ENCODE assay signal across 8 cellular contexts in genomic region chr11:114059984-114060401, GRCh38. TPM values are rescaled to one million over a fixed set of nuclear protein-coding genes. Genes with fewer than 3 reads are reported as not detected.
DNase-seq lines count a peak whose midpoint lies in the region; ATAC-seq and TF ChIP-seq lines count a peak whose summit lies in the region.
"Had no signal": no experiment of that assay in that cellular context is flagged by ENCODE, and none has a peak within 500 bp of the region (broad histone marks: within the 10 kb centered on the region; RNA-seq: fewer than 3 reads in every experiment).

No MANE protein-coding gene starts in this region.

- H3K9me3 Mint-ChIP-seq in T-cell, result no peaks in the 10 kb centered on the region
- H3K9me3 Mint-ChIP-seq in dendritic cell treated with granulocyte-macrophage colony-stimulating factor and Interleukin-4, amounts not matched to agents 40 ng/mL and 50 ng/mL, for 4 days, result no peaks in the 10 kb centered on the region

- H2AK5ac ChIP-seq in mesenchymal stem cell (ENCODE audit: low read length, severe bottlenecking), result no peak overlapping the region

- H2BK12ac ChIP-seq in mesenchymal stem cell (ENCODE audit: low read length in 2 of 2), result no peak overlapping the region

- H2BK5ac ChIP-seq in mesenchymal stem cell (ENCODE audit: low read depth, low read length, poor library complexity, severe bottlenecking), result no peak overlapping the region

- H3K9ac ChIP-seq in mesenchymal stem cell (ENCODE audit: low read length), result no peak overlapping the region

- H3K27me3 ChIP-seq in H7 (ENCODE audit: control insufficient read depth, insufficient read depth, low read length) (peaks cover 78% of the 10 kb centered on the region), mesenchymal stem cell (ENCODE audit: control insufficient read depth in 1 of 2, insufficient read depth in 1 of 2, low read length in 2 of 2) (peaks cover 83 to 91% of the 10 kb centered on the region in 2 experiments), tibial artery (no peaks in the 10 kb centered on the region)

- H3K4ac ChIP-seq in mesenchymal stem cell (ENCODE audit: low read depth in 1 of 2, low read length in 2 of 2), result peak overlapping the region in 1 of 2 experiments; percentile 76

- DNase-seq in H7 (peak; percentile 77), T-cell (peak in 14 of 34 experiments; percentile 10 to 50 (median 26)), mesenchymal stem cell (peak; percentile 81), tibial artery (no peak), A172 (ENCODE audit: low spot score) (no peak), GM19238 (ENCODE audit: insufficient read length, low spot score) (no peak)

- H4K91ac ChIP-seq in mesenchymal stem cell (ENCODE audit: low read length), result no peak overlapping the region

- H3K4me3 ChIP-seq in H7 (ENCODE audit: insufficient read depth, low read depth, low read length) (peak overlapping the region; percentile 68), mesenchymal stem cell (ENCODE audit: insufficient read depth in 1 of 2, low read depth in 1 of 2, low read length in 2 of 2) (peak overlapping the region in 1 of 2 experiments; percentile 82), tibial artery (peak overlapping the region; percentile 94 to 99)

- no peak overlapping the region for H4K8ac ChIP-seq in mesenchymal stem cell (ENCODE audit: low read length)

- H2BK15ac ChIP-seq in mesenchymal stem cell (ENCODE audit: low read depth, poor library complexity, severe bottlenecking), result peak overlapping the region; percentile 97

- H3K4me1 ChIP-seq in mesenchymal stem cell (ENCODE audit: control insufficient read depth, insufficient read depth, low read depth, low read length), result peaks cover 24% of the 10 kb centered on the region
- H3K4me1 ChIP-seq in tibial artery, result peaks cover 0 to 48% (median 31%) of the 10 kb centered on the region in 4 donors

- H2AFZ ChIP-seq in mesenchymal stem cell (ENCODE audit: low read depth, low read length), result no peak overlapping the region

- no peaks in the 10 kb centered on the region for H3K36me3 ChIP-seq in H7 (replicated peaks; ENCODE audit: control insufficient read depth, insufficient read depth, low read length)
- no peaks in the 10 kb centered on the region for H3K36me3 ChIP-seq in mesenchymal stem cell (ENCODE audit: control insufficient read depth in 1 of 2, insufficient read depth in 2 of 2, low read depth in 1 of 2, low read length in 2 of 2)
- H3K36me3 ChIP-seq in tibial artery, result peaks cover 39 to 49% (median 46%) of the 10 kb centered on the region in 3 donors

- peak overlapping the region in 1 of 2 experiments; percentile 94 for H3K14ac ChIP-seq in mesenchymal stem cell (ENCODE audit: low read length in 2 of 2)

- ATAC-seq in T-cell (replicated peaks in 1 of 4), result peak; percentile 6 to 29 (median 26)

- no peak for TF ChIP-seq CTCF in tibial artery (IDR thresholded peaks at IDR 0.05)

- intact Hi-C loops in dendritic cell treated with granulocyte-macrophage colony-stimulating factor and Interleukin-4, amounts not matched to agents 40 ng/mL and 50 ng/mL, for 4 days (cut with micrococcal nuclease), result no loop called here
- intact Hi-C loops in tibial artery (cut with DNase I; ENCODE audit: low total_unique reads), result loop anchor here (5.0 kb wide), 3 partner anchors 68 to 197 kb away; no protein-coding TSS in a partner anchor

- H3K18ac ChIP-seq in mesenchymal stem cell (ENCODE audit: low read depth in 1 of 2, low read length in 2 of 2), result peak overlapping the region; percentile 1 to 95

- H3K27ac ChIP-seq in mesenchymal stem cell (ENCODE audit: low read length, poor library complexity, severe bottlenecking), result no peak overlapping the region
- H3K27ac ChIP-seq in tibial artery, result peak overlapping the region; percentile 97 to 98

- no peaks in the 10 kb centered on the region for H3K9me3 ChIP-seq in mesenchymal stem cell (ENCODE audit: control insufficient read depth, low read length)
- no peaks in the 10 kb centered on the region for H3K9me3 ChIP-seq in tibial artery

- H3K27ac Mint-ChIP-seq in T-cell, result peak overlapping the region in 1 of 2 donors; percentile 58
- H3K27ac Mint-ChIP-seq in dendritic cell treated with granulocyte-macrophage colony-stimulating factor and Interleukin-4, amounts not matched to agents 40 ng/mL and 50 ng/mL, for 4 days, result no peak overlapping the region

- no peaks in the 10 kb centered on the region for H3K36me3 Mint-ChIP-seq in T-cell
- peaks cover 9% of the 10 kb centered on the region for H3K36me3 Mint-ChIP-seq in dendritic cell treated with granulocyte-macrophage colony-stimulating factor and Interleukin-4, amounts not matched to agents 40 ng/mL and 50 ng/mL, for 4 days (ENCODE audit: low read depth)

- peak overlapping the region in 1 of 2 experiments; percentile 57 for H3K23ac ChIP-seq in mesenchymal stem cell (ENCODE audit: low read length in 2 of 2)

- POLR2A ChIA-PET in T-cell (lab: Charles Lee), result interaction anchor here (0.6 to 1.2 kb wide), 5 partner anchors 14 to 770 kb away, joined by 3 to 9 read pairs (median 3); no protein-coding TSS in a partner anchor

- peak overlapping the region; percentile 82 to 88 (median 87) for H3K4me3 Mint-ChIP-seq in T-cell
- H3K4me3 Mint-ChIP-seq in dendritic cell treated with granulocyte-macrophage colony-stimulating factor and Interleukin-4, amounts not matched to agents 40 ng/mL and 50 ng/mL, for 4 days, result peak overlapping the region; percentile 80

- no peaks in the 10 kb centered on the region for H3K79me1 ChIP-seq in mesenchymal stem cell (replicated peaks; ENCODE audit: low read length, poor library complexity, severe bottlenecking)

- peaks cover 7 to 26% (median 25%) of the 10 kb centered on the region in 3 donors for H3K4me1 Mint-ChIP-seq in T-cell
- peaks cover 33% of the 10 kb centered on the region for H3K4me1 Mint-ChIP-seq in dendritic cell treated with granulocyte-macrophage colony-stimulating factor and Interleukin-4, amounts not matched to agents 40 ng/mL and 50 ng/mL, for 4 days (ENCODE audit: low read depth)

- peak overlapping the region; percentile 94 for H3K4me2 ChIP-seq in mesenchymal stem cell (ENCODE audit: low read length, poor library complexity, severe bottlenecking)

- CTCF ChIA-PET in T-cell (lab: Charles Lee), result interaction anchor here (0.6 to 1.9 kb wide), 8 partner anchors 14 to 201 kb away, joined by 3 to 7 read pairs (median 4); no protein-coding TSS in a partner anchor

- under 1% methylated on average over 28 of the region's 33 CpGs for WGBS in mesenchymal stem cell

- H3K27me3 Mint-ChIP-seq in T-cell, result peaks cover 18 to 30% of the 10 kb centered on the region in 2 donors
- peaks cover 71% of the 10 kb centered on the region for H3K27me3 Mint-ChIP-seq in dendritic cell treated with granulocyte-macrophage colony-stimulating factor and Interleukin-4, amounts not matched to agents 40 ng/mL and 50 ng/mL, for 4 days

- peak overlapping the region; percentile 12 for H2BK120ac ChIP-seq in mesenchymal stem cell (ENCODE audit: low read depth, low read length)

RNA-seq across cellular contexts. Expression of gene ZBTB16, which starts 0.5 kb away (rescaled TPM):
- not detected in 2 replicates for total RNA-seq in H7 (2014; rRNA removed; shearing (Covaris generic))
- 10 to 100 TPM in 3 of 5 donors, 1 to 10 TPM in 2; 8.3 to 20.5 (median 12.4) TPM for total RNA-seq in T-cell
- polyA plus RNA-seq in mesenchymal stem cell (2013, experiment 1 of 2), result 2.4 TPM
- 2.1 TPM for polyA plus RNA-seq in mesenchymal stem cell (2013, experiment 2 of 2)
- total RNA-seq in A172 (2014; rRNA removed; shearing (Covaris generic)), result not detected in 2 replicates
- total RNA-seq: M059J had no signal

Comparison
In these comparisons a context has a peak if more than half of its experiments do, and no peak if none do; other contexts are left out.
1. DNase-seq: peak in H7 (single experiment) and mesenchymal stem cell (single experiment); none in tibial artery (0 of 2), A172 (single experiment) and GM19238 (single experiment).